In genomic region chr6:52400316-52401041, GRCh38 we compare ENCODE assay signal across 16 cellular contexts. TPM values are rescaled to one million over a fixed set of nuclear protein-coding genes. Genes with fewer than 3 reads are reported as not detected.
DNase-seq lines count a peak whose midpoint lies in the region; ATAC-seq and TF ChIP-seq lines count a peak whose summit lies in the region.
"Had no signal": no experiment of that assay in that cellular context is flagged by ENCODE, and none has a peak within 500 bp of the region (broad histone marks: within the 10 kb centered on the region; RNA-seq: fewer than 3 reads in every experiment).

No MANE protein-coding gene starts in this region.

- peak; percentile 52 for ATAC-seq in CD4-positive, alpha-beta T cell (ENCODE audit: poor library complexity)
- peak; percentile 68 for ATAC-seq in left colon
- no peak for ATAC-seq in GM18517 (IDR thresholded peaks at IDR 0.05; ENCODE audit: unreplicated experiment)

- peak overlapping the region; percentile 64 for H3K27ac ChIP-seq in CD4-positive, alpha-beta T cell (ENCODE audit: low read depth, low read length)
- no peak overlapping the region for H3K27ac ChIP-seq in CD8-positive, alpha-beta memory T cell (ENCODE audit: low read depth, low read length)
- H3K27ac ChIP-seq: ascending aorta, tibial artery had no signal

- peaks cover 76% of the 10 kb centered on the region for H3K4me1 Mint-ChIP-seq in CD4-positive, alpha-beta T cell (ENCODE audit: low read depth)
- peaks cover 53 to 67% (median 57%) of the 10 kb centered on the region in 3 donors for H3K4me1 Mint-ChIP-seq in CD8-positive, alpha-beta memory T cell
- H3K4me1 Mint-ChIP-seq in activated naive CD8-positive, alpha-beta T cell (ENCODE audit: low read depth): peaks cover 77% of the 10 kb centered on the region

- H3K9me3 Mint-ChIP-seq in CD4-positive, alpha-beta T cell: peaks cover 6% of the 10 kb centered on the region
- H3K9me3 Mint-ChIP-seq in CD8-positive, alpha-beta memory T cell: no peaks in the 10 kb centered on the region
- H3K9me3 Mint-ChIP-seq in activated naive CD8-positive, alpha-beta T cell (ENCODE audit: low read depth): no peaks in the 10 kb centered on the region
- H3K9me3 Mint-ChIP-seq: activated B cell treated with CpG ODN at 0.5 μM for 24 hours; activated T-helper 2 cell treated with anti-CD3 and anti-CD28 coated beads, Interferon-gamma antibody, Interleukin-2, Interleukin-4, amounts not matched to agents 10 μg/mL and 5 μg/mL and 100 μg/mL, durations not matched to agents 14 hours and 24 hours and 36 hours; endodermal cell; T-helper 1 cell treated with Interleukin-12 subunit alpha and Interleukin-12 subunit beta and Interleukin-4 antibody, amounts not matched to agents 30 μg/mL and 1 μg/mL, for 36 hours had no signal

- H3K4me3 ChIP-seq in CD8-positive, alpha-beta memory T cell (ENCODE audit: low read length): no peak overlapping the region
- H3K4me3 ChIP-seq: ascending aorta, tibial artery had no signal

- H3K4me3 Mint-ChIP-seq in CD4-positive, alpha-beta T cell: peak overlapping the region; percentile 54
- peak overlapping the region in 4 of 7 donors; percentile 27 to 79 (median 58) for H3K4me3 Mint-ChIP-seq in CD8-positive, alpha-beta memory T cell
- peak overlapping the region; percentile 33 for H3K4me3 Mint-ChIP-seq in activated naive CD8-positive, alpha-beta T cell
- H3K4me3 Mint-ChIP-seq: activated B cell treated with CpG ODN at 0.5 μM for 24 hours; endodermal cell; T-helper 1 cell treated with Interleukin-12 subunit alpha and Interleukin-12 subunit beta and Interleukin-4 antibody, amounts not matched to agents 30 μg/mL and 1 μg/mL, for 36 hours had no signal

- H3K9me3 ChIP-seq in CD4-positive, alpha-beta T cell (ENCODE audit: control insufficient read depth, low read length): no peaks in the 10 kb centered on the region
- no peaks in the 10 kb centered on the region for H3K9me3 ChIP-seq in CD8-positive, alpha-beta memory T cell (ENCODE audit: low read length)
- H3K9me3 ChIP-seq: ascending aorta, tibial artery had no signal

- intact Hi-C loops in CD4-positive, alpha-beta T cell (cut with DNase I, micrococcal nuclease): loop anchor here (1.0 to 10.0 kb wide), 3 partner anchors 15 to 236 kb away; no protein-coding TSS in a partner anchor
- intact Hi-C loops in left colon (cut with DNase I, micrococcal nuclease): loop anchor here in 1 of 2 donors (5.0 kb wide), 1 partner anchor 113 kb away; no protein-coding TSS in a partner anchor

- DNase-seq in CD4-positive, alpha-beta T cell: no peak
- peak in 1 of 5 donors; percentile 46 for DNase-seq in CD8-positive, alpha-beta memory T cell
- DNase-seq in left colon (no peak), amniotic stem cell (lab: John Stamatoyannopoulos, UW) (no peak), SKM-1 treated with dmso at 0.1 percent for 144 hours (lab: John Stamatoyannopoulos, UW; ENCODE audit: unreplicated experiment) (no peak)
- DNase-seq: activated B cell treated with CpG ODN at 0.5 μM for 24 hours, cerebellar nuclear complex, glutamatergic neuron, Right ventricle myocardium superior, tibial artery had no signal

- no peaks in the 10 kb centered on the region for H3K27me3 ChIP-seq in CD4-positive, alpha-beta T cell (ENCODE audit: control insufficient read depth, insufficient read depth, low read length)
- no peaks in the 10 kb centered on the region for H3K27me3 ChIP-seq in CD8-positive, alpha-beta memory T cell (ENCODE audit: insufficient read depth, low read length, poor library complexity, severe bottlenecking)
- H3K27me3 ChIP-seq: ascending aorta, tibial artery had no signal

- TF ChIP-seq CTCF in CD4-positive, alpha-beta T cell (IDR thresholded peaks at IDR 0.05): no peak

- H3K27me3 Mint-ChIP-seq in CD4-positive, alpha-beta T cell: no peaks in the 10 kb centered on the region
- no peaks in the 10 kb centered on the region for H3K27me3 Mint-ChIP-seq in CD8-positive, alpha-beta memory T cell
- H3K27me3 Mint-ChIP-seq in activated naive CD8-positive, alpha-beta T cell: no peaks in the 10 kb centered on the region
- H3K27me3 Mint-ChIP-seq: activated B cell treated with CpG ODN at 0.5 μM for 24 hours had no signal

- peaks cover 14% of the 10 kb centered on the region for H3K36me3 ChIP-seq in CD8-positive, alpha-beta memory T cell (ENCODE audit: insufficient read depth, low read length)

- peaks cover 60% of the 10 kb centered on the region for H3K4me1 ChIP-seq in CD8-positive, alpha-beta memory T cell (ENCODE audit: insufficient read depth, low read length)
- H3K4me1 ChIP-seq: ascending aorta, tibial artery had no signal

- peaks cover 35% of the 10 kb centered on the region for H3K36me3 Mint-ChIP-seq in CD4-positive, alpha-beta T cell (ENCODE audit: low read depth)
- peaks cover 6 to 31% (median 12%) of the 10 kb centered on the region in 3 donors for H3K36me3 Mint-ChIP-seq in CD8-positive, alpha-beta memory T cell
- peaks cover 8% of the 10 kb centered on the region for H3K36me3 Mint-ChIP-seq in activated naive CD8-positive, alpha-beta T cell

- CTCF ChIA-PET in CD4-positive, alpha-beta T cell (lab: Charles Lee): interaction anchor here (0.6 to 4.4 kb wide), 21 partner anchors 11 to 600 kb away, joined by 3 to 55 read pairs (median 4); partner anchors contain the start of genes MCM3 and PAQR8
- CTCF ChIA-PET in CD8-positive, alpha-beta memory T cell (lab: Charles Lee): interaction anchor here (0.8 to 9.5 kb wide), 22 partner anchors 7 to 262 kb away, joined by 3 to 138 read pairs (median 4); partner anchors contain the start of genes EFHC1, MCM3 and PAQR8

- POLR2A ChIA-PET in CD4-positive, alpha-beta T cell (lab: Charles Lee): interaction anchor here (1.0 to 9.4 kb wide), 9 partner anchors 12 to 115 kb away, joined by 3 to 138 read pairs (median 7); partner anchors contain the start of genes EFHC1, MCM3 and PAQR8
- POLR2A ChIA-PET in CD8-positive, alpha-beta memory T cell (lab: Charles Lee): interaction anchor here (0.6 to 3.4 kb wide), 7 partner anchors 10 to 115 kb away, joined by 3 to 15 read pairs (median 5); partner anchors contain the start of genes MCM3 and PAQR8

- peak overlapping the region; percentile 97 for H3K27ac Mint-ChIP-seq in CD4-positive, alpha-beta T cell
- peak overlapping the region in 7 of 8 donors; percentile 87 to 98 (median 92) for H3K27ac Mint-ChIP-seq in CD8-positive, alpha-beta memory T cell
- H3K27ac Mint-ChIP-seq in activated naive CD8-positive, alpha-beta T cell: peak overlapping the region; percentile 90
- H3K27ac Mint-ChIP-seq: activated B cell treated with CpG ODN at 0.5 μM for 24 hours; activated T-helper 2 cell treated with anti-CD3 and anti-CD28 coated beads, Interferon-gamma antibody, Interleukin-2, Interleukin-4, amounts not matched to agents 10 μg/mL and 5 μg/mL and 100 μg/mL, durations not matched to agents 14 hours and 24 hours and 36 hours; endodermal cell; T-helper 1 cell treated with Interleukin-12 subunit alpha and Interleukin-12 subunit beta and Interleukin-4 antibody, amounts not matched to agents 30 μg/mL and 1 μg/mL, for 36 hours had no signal

RNA-seq across cellular contexts. Expression of gene EFHC1, which starts 19.7 kb away (rescaled TPM):
- total RNA-seq in CD4-positive, alpha-beta T cell: 1 to 10 TPM; 3.4 to 4.8 TPM
- 1 to 10 TPM; 2.6 to 5.1 TPM for total RNA-seq in CD8-positive, alpha-beta memory T cell
- 1.9 TPM for polyA plus RNA-seq in CD8-positive, alpha-beta memory T cell
- total RNA-seq in left colon: 10 to 100 TPM; 11.1 to 13.8 TPM

RNA-seq across cellular contexts. Expression of gene PAQR8, which starts 38.5 kb away (rescaled TPM):
- total RNA-seq in CD4-positive, alpha-beta T cell: 1 to 10 TPM; 1.8 to 1.9 TPM
- 10 to 100 TPM; 10.2 to 11.7 TPM for total RNA-seq in CD8-positive, alpha-beta memory T cell
- polyA plus RNA-seq in CD8-positive, alpha-beta memory T cell: 17.9 TPM
- total RNA-seq in left colon: 100 to 1,000 TPM; 152 to 158 TPM

Comparison
In these comparisons a context has a peak if more than half of its experiments do, and no peak if none do; other contexts are left out.
1. RNA of gene PAQR8, which starts 38.5 kb away (total RNA-seq): 152 to 158 TPM in left colon; 10.2 to 11.7 TPM in CD8-positive, alpha-beta memory T cell and 1.8 to 1.9 TPM in CD4-positive, alpha-beta T cell; every median in the first group is over 10 times any median in the second.
2. Peak in every context shown above with its lines, with median percentiles within 50 percentile points of each other: H3K27ac Mint-ChIP-seq and H3K4me3 Mint-ChIP-seq.